ENCODE assay signal across 8 cellular contexts in the genomic region with DNA sequence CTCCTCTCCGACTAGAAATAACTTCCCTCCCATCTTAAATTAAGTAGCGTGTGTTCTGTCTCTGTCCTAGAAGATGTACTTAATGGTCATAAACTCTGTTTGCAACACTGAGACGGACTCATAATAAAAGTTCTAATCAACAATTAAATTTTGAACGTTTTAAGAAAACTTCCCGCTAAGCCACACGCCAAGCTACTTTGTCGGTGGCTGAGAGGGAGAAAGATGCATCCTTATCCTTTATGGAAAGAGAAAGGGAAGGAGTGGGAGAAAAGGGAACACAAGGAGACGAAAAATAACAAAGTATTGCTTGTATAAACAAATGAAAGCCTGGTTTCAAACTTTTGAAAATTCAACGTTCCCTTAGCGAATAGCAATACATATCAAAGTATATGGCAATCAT. TPM values are rescaled to one million over a fixed set of nuclear protein-coding genes. Genes with fewer than 3 reads are reported as not detected.
A peak's percentile ranks its signal among the peaks of the same experiment; 100 is the strongest.
DNase-seq lines count a peak whose midpoint lies in the region; TF ChIP-seq lines count a peak whose summit lies in the region.

No MANE protein-coding gene starts in this region.

- POLR2A ChIA-PET in activated CD4-positive, alpha-beta T cell treated with anti-CD3 and anti-CD28 coated beads, Interleukin-2, amount 10 ng/mL, durations not matched to agents 7 days and 5 days (lab: Charles Lee): interaction anchor here (0.6 kb wide), 1 partner anchor 18 kb away, joined by 3 read pairs; no protein-coding TSS in a partner anchor

- H2AFZ ChIP-seq in SU-DHL-6 (ENCODE audit: low read depth, low read length, severe bottlenecking): no peak overlapping the region

- H3K4me1 Mint-ChIP-seq in activated CD4-positive, alpha-beta T cell treated with anti-CD3 and anti-CD28 coated beads, Interleukin-2, amount 10 ng/mL, durations not matched to agents 7 days and 5 days: peaks cover 19% of the 10 kb centered on the region

- H3K9me3 ChIP-seq in SU-DHL-6 (ENCODE audit: insufficient read depth, low read length) (no peaks in the 10 kb centered on the region), stomach (no peaks in the 10 kb centered on the region)

- H3K4me1 ChIP-seq in stomach: peaks cover 0 to 55% (median 27%) of the 10 kb centered on the region in 4 donors

- CTCF ChIA-PET in activated CD4-positive, alpha-beta T cell treated with anti-CD3 and anti-CD28 coated beads, Interleukin-2, amount 10 ng/mL, durations not matched to agents 7 days and 5 days (lab: Charles Lee): interaction anchor here (1.5 kb wide), 1 partner anchor 12 kb away, joined by 3 read pairs; no protein-coding TSS in a partner anchor

- no peaks in the 10 kb centered on the region for H3K79me2 ChIP-seq in SU-DHL-6 (ENCODE audit: insufficient read depth, low read length)

- WGBS in stomach, 5 donors: 20 to 45% (median 38%) methylated on average over 10 of the region's 10 CpGs

- no peak overlapping the region for H3K4me3 ChIP-seq in SU-DHL-6 (ENCODE audit: insufficient read depth, low read length, poor library complexity, severe bottlenecking)
- H3K4me3 ChIP-seq in stomach: peak overlapping the region; percentile 67 to 89 (median 76)

- H3K36me3 Mint-ChIP-seq in activated CD4-positive, alpha-beta T cell treated with anti-CD3 and anti-CD28 coated beads, Interleukin-2, amount 10 ng/mL, durations not matched to agents 7 days and 5 days (ENCODE audit: low read depth): no peaks in the 10 kb centered on the region

- H4K20me1 ChIP-seq in SU-DHL-6 (ENCODE audit: low read depth, low read length): no peaks in the 10 kb centered on the region

- peaks cover 71% of the 10 kb centered on the region for H3K27me3 Mint-ChIP-seq in activated CD4-positive, alpha-beta T cell treated with anti-CD3 and anti-CD28 coated beads, Interleukin-2, amount 10 ng/mL, durations not matched to agents 7 days and 5 days

- H3K27ac Mint-ChIP-seq in activated CD4-positive, alpha-beta T cell treated with anti-CD3 and anti-CD28 coated beads, Interleukin-2, amount 10 ng/mL, durations not matched to agents 7 days and 5 days: peak overlapping the region; percentile 88

- no peak for TF ChIP-seq CTCF in SU-DHL-6 (IDR thresholded peaks at IDR 0.05; ENCODE audit: insufficient read depth, low read length, poor library complexity, severe bottlenecking)
- TF ChIP-seq CTCF in stomach (IDR thresholded peaks at IDR 0.05): no peak

- H3F3A ChIP-seq in SU-DHL-6 (ENCODE audit: insufficient read depth): no peaks in the 10 kb centered on the region

- no peak for DNase-seq in activated CD4-positive, alpha-beta T cell treated with anti-CD3 and anti-CD28 coated beads, Interleukin-2, amount 10 ng/mL, durations not matched to agents 7 days and 5 days
- DNase-seq in activated CD4-positive, alpha-beta T cell treated with anti-CD3 and anti-CD28 coated beads for 4 hours: no peak
- peak; percentile 10 for DNase-seq in glomerular visceral epithelial cell (ENCODE audit: extremely low spot score)
- DNase-seq in stomach: no peak
- no peak for DNase-seq in ecto neural progenitor cell (ENCODE audit: low spot score)
- no peak for DNase-seq in kidney tubule cell (ENCODE audit: low spot score)
- no peak for DNase-seq in nucleus accumbens (lab: John Stamatoyannopoulos, UW)

- intact Hi-C loops in stomach (cut with DNase I; ENCODE audit: low total_unique reads): no loop called here

- TF ChIP-seq EP300 in stomach (IDR thresholded peaks at IDR 0.05): no peak

- TF ChIP-seq POLR2A in stomach (IDR thresholded peaks at IDR 0.05): no peak

- H3K9me2 ChIP-seq in SU-DHL-6 (replicated peaks; ENCODE audit: insufficient read depth, low read length): no peaks in the 10 kb centered on the region

- H3K9ac ChIP-seq in SU-DHL-6 (ENCODE audit: low read length): no peak overlapping the region

- no peak overlapping the region for H3K27ac ChIP-seq in SU-DHL-6 (ENCODE audit: low read depth, low read length)
- peak overlapping the region in 4 of 5 donors; percentile 85 to 97 (median 92) for H3K27ac ChIP-seq in stomach

- no peaks in the 10 kb centered on the region for H3K36me3 ChIP-seq in SU-DHL-6 (ENCODE audit: low read length)
- no peaks in the 10 kb centered on the region for H3K36me3 ChIP-seq in stomach

- peak overlapping the region; percentile 45 for H3K4me2 ChIP-seq in SU-DHL-6 (ENCODE audit: low read depth, low read length, poor library complexity, severe bottlenecking)

- no peaks in the 10 kb centered on the region for H3K9me3 Mint-ChIP-seq in activated CD4-positive, alpha-beta T cell treated with anti-CD3 and anti-CD28 coated beads, Interleukin-2, amount 10 ng/mL, durations not matched to agents 7 days and 5 days

- H3K4me3 Mint-ChIP-seq in activated CD4-positive, alpha-beta T cell treated with anti-CD3 and anti-CD28 coated beads, Interleukin-2, amount 10 ng/mL, durations not matched to agents 7 days and 5 days: peak overlapping the region; percentile 83

- H3K27me3 ChIP-seq in SU-DHL-6 (ENCODE audit: low read length) (no peaks in the 10 kb centered on the region), stomach (no peaks in the 10 kb centered on the region)

RNA-seq across cellular contexts. Expression of gene GNB4, which starts 0.9 kb away (rescaled TPM):
- 1 to 10 TPM; 6.9 to 7.4 TPM for total RNA-seq in activated CD4-positive, alpha-beta T cell treated with anti-CD3 and anti-CD28 coated beads, Interleukin-2, amount 10 ng/mL, durations not matched to agents 7 days and 5 days
- 10 to 100 TPM; 17.7 to 81.3 (median 35.6) TPM for total RNA-seq in stomach
- polyA plus RNA-seq in stomach: 1 to 10 TPM; 3.8 to 9.8 (median 7.6) TPM
